8 cellular contexts compared by ENCODE assay signal in genomic region chr11:83162377-83162776, GRCh38. TPM values are rescaled to one million over a fixed set of nuclear protein-coding genes. Genes with fewer than 3 reads are reported as not detected.
DNase-seq lines count a peak whose midpoint lies in the region; ATAC-seq and TF ChIP-seq lines count a peak whose summit lies in the region.

No MANE protein-coding gene starts in this region.

- H3K4me1 Mint-ChIP-seq in Caco-2 (ENCODE audit: low read depth, unreplicated experiment): peaks cover 22% of the 10 kb centered on the region

- POLR2A ChIA-PET in Caco-2 (lab: Charles Lee): interaction anchor here (0.6 kb wide), 1 partner anchor 58 kb away, joined by 3 read pairs; no protein-coding TSS in a partner anchor

- no peaks in the 10 kb centered on the region for H3K9me3 ChIP-seq in effector memory CD4-positive, alpha-beta T cell (ENCODE audit: control insufficient read depth, low read length)
- no peaks in the 10 kb centered on the region for H3K9me3 ChIP-seq in Caco-2

- H3K4me3 Mint-ChIP-seq in Caco-2 (ENCODE audit: unreplicated experiment): no peak overlapping the region

- H3K4me3 ChIP-seq in ACC112 (ENCODE audit: low read depth, low read length) (0 out of 2 replicates have a peak overlapping the region, but pooled peaks have one; percentile 99), Caco-2 (ENCODE audit: low read depth, low read length) (no peak overlapping the region)
- H3K4me3 ChIP-seq in effector memory CD4-positive, alpha-beta T cell (ENCODE audit: insufficient read depth, low read depth, low read length, poor library complexity, severe bottlenecking): peak overlapping the region; percentile 22

- H3K36me3 ChIP-seq in ACC112 (ENCODE audit: insufficient read depth, low read length): peaks cover 63% of the 10 kb centered on the region
- H3K36me3 ChIP-seq in effector memory CD4-positive, alpha-beta T cell (ENCODE audit: control insufficient read depth, insufficient read depth, low read length): peaks cover 17% of the 10 kb centered on the region
- peaks cover 3% of the 10 kb centered on the region; the same call in 1 of the 2 replicates for H3K36me3 ChIP-seq in Caco-2 (ENCODE audit: control insufficient read depth, insufficient read depth, low read length)

- H3K9me3 Mint-ChIP-seq in Caco-2 (ENCODE audit: unreplicated experiment): no peaks in the 10 kb centered on the region

- peaks cover 78% of the 10 kb centered on the region for H3K79me2 ChIP-seq in ACC112 (ENCODE audit: control insufficient read depth, insufficient read depth, low read length, unreplicated experiment)

- peaks cover 98% of the 10 kb centered on the region for H3K36me3 Mint-ChIP-seq in Caco-2 (ENCODE audit: insufficient read depth, unreplicated experiment)

- H3K27me3 ChIP-seq in ACC112 (ENCODE audit: insufficient read depth, low read length) (no peaks in the 10 kb centered on the region), Caco-2 (replicated peaks; ENCODE audit: control insufficient read depth, insufficient read depth, low read length) (no peaks in the 10 kb centered on the region)
- no peaks in the 10 kb centered on the region for H3K27me3 ChIP-seq in effector memory CD4-positive, alpha-beta T cell (replicated peaks; ENCODE audit: control insufficient read depth, insufficient read depth, low read length, poor library complexity, severe bottlenecking)

- peaks cover 19% of the 10 kb centered on the region for H3K4me1 ChIP-seq in ACC112 (ENCODE audit: control insufficient read depth, insufficient read depth, low read length, unreplicated experiment)
- H3K4me1 ChIP-seq in effector memory CD4-positive, alpha-beta T cell (ENCODE audit: control insufficient read depth, insufficient read depth, low read length, poor library complexity, severe bottlenecking): peaks cover 9% of the 10 kb centered on the region
- H3K4me1 ChIP-seq in Caco-2: peaks cover 18% of the 10 kb centered on the region

- ATAC-seq in GM19452 (IDR thresholded peaks at IDR 0.05; ENCODE audit: unreplicated experiment) (peak; percentile 46), HG03565 (IDR thresholded peaks at IDR 0.05; ENCODE audit: unreplicated experiment) (peak; percentile 55)

- TF ChIP-seq CTCF in Caco-2 (IDR thresholded peaks at IDR 0.05; ENCODE audit: insufficient read depth in 1 of 2, low read depth in 1 of 2, low read length in 1 of 2, severe bottlenecking in 1 of 2, unreplicated experiment in 1 of 2): no peak

- H3K27ac Mint-ChIP-seq in Caco-2 (ENCODE audit: unreplicated experiment): no peak overlapping the region

- CTCF ChIA-PET in Caco-2 (lab: Charles Lee): no interaction called here

- no peak overlapping the region for H3K27ac ChIP-seq in ACC112 (ENCODE audit: low read depth, low read length)
- peak overlapping the region; percentile 42 for H3K27ac ChIP-seq in effector memory CD4-positive, alpha-beta T cell (ENCODE audit: insufficient read depth, low read length, poor library complexity, severe bottlenecking)

- no peak for DNase-seq in effector memory CD4-positive, alpha-beta T cell
- DNase-seq in NCI-H748 (lab: John Stamatoyannopoulos, UW; ENCODE audit: unreplicated experiment): no peak
- no peak for DNase-seq in Caco-2
- DNase-seq in activated gamma-delta T cell (lab: John Stamatoyannopoulos, UW): no peak
- no peak for DNase-seq in occipital lobe (lab: John Stamatoyannopoulos, UW)

- BruUV-seq in Caco-2 (replicated peaks; lab: Mats Ljungman, UMichigan): no TSS peak

- H2AFZ ChIP-seq in ACC112 (ENCODE audit: low read length, unreplicated experiment): no peak overlapping the region

- no peaks in the 10 kb centered on the region for H3K27me3 Mint-ChIP-seq in Caco-2 (ENCODE audit: insufficient read depth, unreplicated experiment)

- intact Hi-C loops in Caco-2 (cut with micrococcal nuclease; ENCODE audit: unreplicated experiment): no loop called here

RNA-seq across cellular contexts. Expression of gene PCF11, which starts 5.4 kb away (rescaled TPM):
- total RNA-seq in Caco-2 (2022) (78.4 and 78.5 TPM in 2 replicates), occipital lobe (93.3 TPM)

RNA-seq across cellular contexts. Expression of gene ANKRD42, which starts 31.1 kb away (rescaled TPM):
- total RNA-seq in Caco-2 (2022): 8.3 and 9.0 TPM in 2 replicates
- 7.3 TPM for total RNA-seq in occipital lobe
